ENCODE assay signal across 1 cellular context in genomic region chr2:58633576-58634365, GRCh38.
A peak's percentile ranks its signal among the peaks of the same experiment; 100 is the strongest.
TF ChIP-seq lines count a peak whose summit lies in the region.

No MANE protein-coding gene starts in this region.

TF ChIP-seq in HEK293, 187 proteins besides CTCF, POLR2A, EP300 and RAD21 (continued from another document):
- TF ChIP-seq ZBTB49 (tag by site-specific recombination; IDR thresholded peaks at IDR 0.05; ENCODE audit: low read depth) (no peak), ZNF394 (tag by site-specific recombination; IDR thresholded peaks at IDR 0.05; ENCODE audit: borderline replicate concordance) (peak; percentile 67; the same call in 1 of the 2 replicates), ZNF138 (tag by site-specific recombination; IDR thresholded peaks at IDR 0.05; ENCODE audit: borderline replicate concordance) (no peak), SP7 (tag by site-specific recombination; IDR thresholded peaks at IDR 0.05) (peak; percentile 45; the same call in 1 of the 2 replicates)
TF ChIP-seq in HEK293: peak in this region for 6.
